ENCODE assay signal across 21 cellular contexts in genomic region chr15:89095556-89095955, GRCh38. TPM values are rescaled to one million over a fixed set of nuclear protein-coding genes. Genes with fewer than 3 reads are reported as not detected.
DNase-seq lines count a peak whose midpoint lies in the region; ATAC-seq, FAIRE-seq and TF ChIP-seq lines count a peak whose summit lies in the region.
"Had no signal": no experiment of that assay in that cellular context is flagged by ENCODE, and none has a peak within 500 bp of the region (broad histone marks: within the 10 kb centered on the region; RNA-seq: fewer than 3 reads in every experiment).

No MANE protein-coding gene starts in this region.

- TF ChIP-seq RAD21 in liver (IDR thresholded peaks at IDR 0.05) (no peak), HepG2 (CRISPR knock-in tag; IDR thresholded peaks at IDR 0.05) (no peak)

- H3F3A ChIP-seq in PC-3 (ENCODE audit: low read length, unreplicated experiment): no peaks in the 10 kb centered on the region

- H4K20me1 ChIP-seq in HepG2 (ENCODE audit: insufficient read depth, low read length) (no peaks in the 10 kb centered on the region), PC-3 (ENCODE audit: low read length) (no peaks in the 10 kb centered on the region)

- in situ Hi-C loops in HepG2 (cut with HindIII; ENCODE audit: extremely low pct_ligation_motif_present, low pct_unique_long_range_greater_than_20kb): no loop called here

- H3K36me3 ChIP-seq in liver (ENCODE audit: control insufficient read depth in 4 of 4, insufficient read depth in 3 of 4, low read depth in 1 of 4, low read length in 3 of 4) (peaks cover 0 to 5% (median 0%) of the 10 kb centered on the region in 4 donors), HepG2 (replicated peaks in 1 of 2; ENCODE audit: control insufficient read depth in 1 of 2, insufficient read depth in 2 of 2, low read length in 2 of 2) (no peaks in the 10 kb centered on the region; a peak in 1 of 5 replicates), sigmoid colon (no peaks in the 10 kb centered on the region), vagina (no peaks in the 10 kb centered on the region), PC-3 (ENCODE audit: low read depth, low read length) (no peaks in the 10 kb centered on the region)
- H3K36me3 ChIP-seq: brain microvascular endothelial cell had no signal

- POLR2A ChIA-PET in HepG2 (lab: Yijun Ruan, JAX) (interaction anchor here (6.0 kb wide), 1 partner anchor 7 kb away, joined by 38 read pairs; the partner anchor contains the start of gene ABHD2), PC-3 (lab: Charles Lee; ENCODE audit: unreplicated experiment) (no interaction called here)

- no peak overlapping the region for H3K4me2 ChIP-seq in HepG2 (ENCODE audit: low read depth, low read length)
- H3K4me2 ChIP-seq in PC-3 (ENCODE audit: low read length): no peak overlapping the region

- no peak for FAIRE-seq in HepG2 (lab: Jason Lieb, UNC)
- FAIRE-seq: H1 had no signal

- ATAC-seq in HepG2 (no peak), PC-3 (no peak)
- ATAC-seq: stimulated activated naive B cell treated with anti-CD40 and anti-IgM and Interleukin-4, amounts not matched to agents 10 μg/mL and 1 μg/mL and 100 μg/mL, for 72 hours had no signal

- TF ChIP-seq EP300 in HepG2 (IDR thresholded peaks at IDR 0.05; ENCODE audit: low read depth in 2 of 2, low read length in 2 of 2) (no peak), HepG2 (CRISPR knock-in tag; IDR thresholded peaks at IDR 0.05; ENCODE audit: borderline replicate concordance) (no peak), sigmoid colon (IDR thresholded peaks at IDR 0.05) (no peak)

- H3K4me3 ChIP-seq in liver (ENCODE audit: low read depth in 1 of 3, low read length in 3 of 3) (no peak overlapping the region), HepG2 (replicated peaks in 1 of 3; ENCODE audit: insufficient read depth in 1 of 3, low read depth in 2 of 3, low read length in 3 of 3) (no peak overlapping the region), coronary artery (no peak overlapping the region), sigmoid colon (no peak overlapping the region), vagina (no peak overlapping the region), PC-3 (ENCODE audit: low read length) (no peak overlapping the region)
- H3K4me3 ChIP-seq: SJSA1, testis had no signal

- H3K27me3 ChIP-seq in liver (ENCODE audit: control insufficient read depth in 4 of 4, insufficient read depth in 4 of 4, low read length in 3 of 4): no peaks in the 10 kb centered on the region
- H3K27me3 ChIP-seq in HepG2 (ENCODE audit: control insufficient read depth in 1 of 2, insufficient read depth in 2 of 2, low read length in 2 of 2): no peaks in the 10 kb centered on the region
- H3K27me3 ChIP-seq in sigmoid colon: no peaks in the 10 kb centered on the region
- H3K27me3 ChIP-seq in vagina: no peaks in the 10 kb centered on the region
- no peaks in the 10 kb centered on the region for H3K27me3 ChIP-seq in PC-3 (ENCODE audit: low read length)
- H3K27me3 ChIP-seq: brain microvascular endothelial cell, SJSA1, testis had no signal

- H2AFZ ChIP-seq in HepG2 (ENCODE audit: low read length) (no peak overlapping the region), PC-3 (ENCODE audit: low read length) (no peak overlapping the region)

- H3K4me1 ChIP-seq in liver (ENCODE audit: control insufficient read depth in 4 of 4, insufficient read depth in 4 of 4, low read length in 3 of 4) (peaks cover 14 to 75% (median 34%) of the 10 kb centered on the region in 4 donors), HepG2 (ENCODE audit: insufficient read depth, low read length) (peaks cover 72% of the 10 kb centered on the region), sigmoid colon (peaks cover 0 to 100% (median 93%) of the 10 kb centered on the region in 4 donors), vagina (peaks cover 52% of the 10 kb centered on the region), PC-3 (ENCODE audit: insufficient read depth, low read length) (peaks cover 59% of the 10 kb centered on the region)

- DNase-seq in HepG2 (ENCODE audit: low spot score): no peak
- no peak for DNase-seq in coronary artery (ENCODE audit: low spot score)
- DNase-seq in sigmoid colon: peak; percentile 32
- no peak for DNase-seq in vagina (ENCODE audit: extremely low spot score in 2 of 2)
- DNase-seq in PC-3: no peak
- no peak for DNase-seq in NCI-H524 treated with DMSO at 0.1 percent for 48 hours (lab: John Stamatoyannopoulos, UW)
- no peak for DNase-seq in activated naive CD4-positive, alpha-beta T cell treated with Interleukin-2 at 50 U/mL for 16 hours
- DNase-seq: activated B cell treated with CpG ODN at 0.5 μM for 24 hours; activated naive CD4-positive, alpha-beta T cell treated with anti-CD3 and anti-CD28 coated beads for 36 hours; brain microvascular endothelial cell; DMS153; effector CD8-positive, alpha-beta T cell; NCI-H1092 treated with DMSO at 0.1 percent for 48 hours; NCI-H187 treated with DMSO at 0.1 percent for 48 hours; NCI-H69; stimulated activated CD4-positive, alpha-beta T cell treated with anti-CD3 and anti-CD28 coated beads, Interleukin-4, amount 100 ng/mL, for 4 hours; stimulated activated naive B cell treated with anti-CD40 and anti-IgM and Interleukin-4, amounts not matched to agents 10 μg/mL and 1 μg/mL and 100 μg/mL, for 72 hours; testis had no signal

- H3K27ac ChIP-seq in liver (ENCODE audit: low read depth in 1 of 2, low read length in 2 of 2) (peak overlapping the region; percentile 91 to 95), HepG2 (ENCODE audit: extremely low read length, insufficient read depth, low read length) (no peak overlapping the region), coronary artery (peak overlapping the region; percentile 65 to 68), sigmoid colon (peak overlapping the region; percentile 65 to 98 (median 96)), vagina (peak overlapping the region; percentile 15), PC-3 (ENCODE audit: low read length) (no peak overlapping the region)
- H3K27ac ChIP-seq: brain microvascular endothelial cell, SJSA1 had no signal

- TF ChIP-seq POLR2A in HepG2 (IDR thresholded peaks at IDR 0.05; ENCODE audit: insufficient read depth in 1 of 2, low read depth in 2 of 2, low read length in 2 of 2) (no peak), sigmoid colon (IDR thresholded peaks at IDR 0.05) (no peak), vagina (IDR thresholded peaks at IDR 0.05) (no peak)

- 61% methylated on average over 8 of the region's 8 CpGs for WGBS in liver
- 92% methylated on average over 8 of the region's 8 CpGs for WGBS in HepG2 (ENCODE audit: low lambda C conversion rate)
- WGBS in sigmoid colon, 2 donors: 87% methylated on average over 8 of the region's 8 CpGs

- intact Hi-C loops in HepG2 (cut with micrococcal nuclease; ENCODE audit: unreplicated experiment): no loop called here
- intact Hi-C loops in sigmoid colon (cut with DNase I): no loop called here
- intact Hi-C loops in vagina (cut with DNase I): no loop called here
- intact Hi-C loops in PC-3 (cut with micrococcal nuclease): no loop called here

- H3K9me3 ChIP-seq in liver (ENCODE audit: control insufficient read depth in 4 of 4, low read length in 3 of 4) (no peaks in the 10 kb centered on the region), HepG2 (ENCODE audit: low read length) (no peaks in the 10 kb centered on the region), sigmoid colon (no peaks in the 10 kb centered on the region), vagina (no peaks in the 10 kb centered on the region), PC-3 (ENCODE audit: low read length) (no peaks in the 10 kb centered on the region)
- H3K9me3 ChIP-seq: SJSA1, testis had no signal

- TF ChIP-seq CTCF in liver (IDR thresholded peaks at IDR 0.05; ENCODE audit: low read depth, low read length, missing input control) (no peak), HepG2 (CRISPR knock-in tag; IDR thresholded peaks at IDR 0.05) (no peak), coronary artery (IDR thresholded peaks at IDR 0.05) (no peak), sigmoid colon (IDR thresholded peaks at IDR 0.05) (no peak), vagina (IDR thresholded peaks at IDR 0.05) (no peak), PC-3 (conservative IDR thresholded peaks at IDR 0.05; ENCODE audit: low read depth, low read length) (no peak)

- BruUV-seq in HepG2 (replicated peaks; lab: Mats Ljungman, UMichigan): no TSS peak
- BruUV-seq in PC-3 (replicated peaks; lab: Mats Ljungman, UMichigan): no TSS peak

- H3K79me2 ChIP-seq in HepG2 (ENCODE audit: insufficient read depth, low read length): peaks cover 44% of the 10 kb centered on the region
- peaks cover 90% of the 10 kb centered on the region for H3K79me2 ChIP-seq in PC-3 (ENCODE audit: low read length)

- CTCF ChIA-PET in HepG2 (lab: Yijun Ruan, JAX; ENCODE audit: low intra/inter-chr PET ratio, low total read pairs) (no interaction called here), PC-3 (lab: Charles Lee) (no interaction called here)

- H3K9ac ChIP-seq in liver (ENCODE audit: low read depth in 1 of 2, low read length in 2 of 2) (peak overlapping the region in 1 of 2 donors; percentile 68), HepG2 (ENCODE audit: insufficient read depth, low read depth, low read length) (no peak overlapping the region), PC-3 (ENCODE audit: low read length) (no peak overlapping the region)

- H3K9me2 ChIP-seq in PC-3 (replicated peaks; ENCODE audit: low read length): no peaks in the 10 kb centered on the region

RNA-seq across cellular contexts. Expression of gene ABHD2, which starts 7.3 kb away (rescaled TPM):
- total RNA-seq in liver (100 to 1,000 TPM in 1 of 2 donors, 10 to 100 TPM in 1; 34.6 to 663 TPM), HepG2 (2016; rRNA removed; fragmentation: Illumina TruSeq; extraction: Trizol) (12.2 and 22.4 TPM in 2 replicates), sigmoid colon (10 to 100 TPM; 32.9 to 81.5 (median 49.0) TPM), vagina (33.6 TPM), PC-3 (2014; rRNA removed) (31.4 and 34.0 TPM in 2 replicates)
- polyA plus RNA-seq in liver (10 to 100 TPM; 58.8 to 71.5 TPM), HepG2 (2011; rRNA removed) (14.8 and 16.9 TPM in 2 replicates), sigmoid colon (10 to 100 TPM in 1 of 3 donors, 1 to 10 TPM in 2; 1.8 to 27.7 (median 4.2) TPM)
- 15.9 and 19.0 TPM in 2 replicates for total RNA-seq in HepG2 (2016; cell fraction: cytosol; rRNA removed; fragmentation: Illumina TruSeq; extraction: Trizol; ENCODE audit: low read depth)
- 10.3 and 18.8 TPM in 2 replicates for total RNA-seq in HepG2 (2016; cell fraction: insoluble cytoplasmic fraction; rRNA removed; fragmentation: Illumina TruSeq; extraction: Trizol)
- total RNA-seq in HepG2 (2016; cell fraction: membrane; rRNA removed; fragmentation: Illumina TruSeq; extraction: Trizol): 6.0 and 7.4 TPM in 2 replicates
- 23.2 and 26.5 TPM in 2 replicates for total RNA-seq in HepG2 (2016; cell fraction: nucleus; rRNA removed; fragmentation: Illumina TruSeq; extraction: Trizol)
- 11.8 and 13.6 TPM in 2 replicates for polyA plus RNA-seq in HepG2 (2011; cell fraction: cytosol; rRNA removed)
- polyA plus RNA-seq in HepG2 (2011; cell fraction: nucleus; rRNA removed): 11.3 and 12.7 TPM in 2 replicates
- 11.9 and 13.1 TPM in 2 replicates for polyA plus RNA-seq in HepG2 (2012)
- 0.63 and 1.1 TPM in 2 replicates for polyA plus RNA-seq in HepG2 (2016; cell fraction: cytosol; fragmentation: Illumina TruSeq; extraction: Trizol; ENCODE audit: low read depth)
- 5.3 and 6.4 TPM in 2 replicates for polyA plus RNA-seq in HepG2 (2016; cell fraction: insoluble cytoplasmic fraction; fragmentation: Illumina TruSeq; extraction: Trizol; ENCODE audit: low read depth)
- polyA plus RNA-seq in HepG2 (2016; cell fraction: membrane; fragmentation: Illumina TruSeq; extraction: Trizol; ENCODE audit: low read depth): 0.93 and 1.0 TPM in 2 replicates
- 12.2 and 14.4 TPM in 2 replicates for polyA plus RNA-seq in HepG2 (2016; cell fraction: nucleus; fragmentation: Illumina TruSeq; extraction: Trizol; ENCODE audit: insufficient read depth, low read depth)
- 91.3 and 104 TPM in 2 replicates for polyA minus RNA-seq in HepG2 (2011; rRNA and poly(A)+ RNA removed; ENCODE audit: low replicate concordance)
- polyA minus RNA-seq in HepG2 (2011; cell fraction: cytosol; rRNA and poly(A)+ RNA removed): 14.3 and 22.4 TPM in 2 replicates
- polyA minus RNA-seq in HepG2 (2011; cell fraction: nucleus; rRNA and poly(A)+ RNA removed): 20.5 and 26.2 TPM in 2 replicates

Comparison
In these comparisons a context has a peak if more than half of its experiments do, and no peak if none do; other contexts are left out.
1. H3K27ac ChIP-seq: peak in liver (2 of 2), coronary artery (2 of 2), sigmoid colon (4 of 4) and vagina (single experiment); none in HepG2 (single experiment) and PC-3 (single experiment).